ENCODE assay signal across 10 cellular contexts in genomic region chr10:21509391-21510217, GRCh38. TPM values are rescaled to one million over a fixed set of nuclear protein-coding genes. Genes with fewer than 3 reads are reported as not detected.
DNase-seq lines count a peak whose midpoint lies in the region; ATAC-seq, FAIRE-seq and TF ChIP-seq lines count a peak whose summit lies in the region.
"Had no signal": no experiment of that assay in that cellular context is flagged by ENCODE, and none has a peak within 500 bp of the region (broad histone marks: within the 10 kb centered on the region; RNA-seq: fewer than 3 reads in every experiment).

No MANE protein-coding gene starts in this region.

- H3K27me3 ChIP-seq in HUES6 (ENCODE audit: control insufficient read depth, insufficient read depth, low read length): peaks cover 29% of the 10 kb centered on the region
- no peaks in the 10 kb centered on the region for H3K27me3 ChIP-seq in right lobe of liver
- peaks cover 0 to 40% (median 27%) of the 10 kb centered on the region in 3 donors for H3K27me3 ChIP-seq in stomach
- no peaks in the 10 kb centered on the region for H3K27me3 ChIP-seq in SJCRH30

- H3K9me3 ChIP-seq in HUES6 (ENCODE audit: control insufficient read depth, insufficient read depth, low read depth, low read length) (no peaks in the 10 kb centered on the region), right lobe of liver (no peaks in the 10 kb centered on the region), stomach (no peaks in the 10 kb centered on the region), SJCRH30 (replicated peaks) (no peaks in the 10 kb centered on the region)

- peak overlapping the region; percentile 49 for H3K4me3 ChIP-seq in HUES6 (ENCODE audit: low read depth, low read length)
- peak overlapping the region; percentile 20 for H3K4me3 ChIP-seq in epithelial cell of esophagus (ENCODE audit: low read length)
- H3K4me3 ChIP-seq in right lobe of liver: peak overlapping the region; percentile 39 to 69 (median 59)
- peak overlapping the region; percentile 37 to 45 (median 42) for H3K4me3 ChIP-seq in stomach
- no peak overlapping the region for H3K4me3 ChIP-seq in SJCRH30

- DNase-seq in epithelial cell of esophagus (ENCODE audit: low read depth) (no peak), right lobe of liver (peak; percentile 59 to 80 (median 77)), stomach (no peak), GM12891 (ENCODE audit: insufficient read length, low spot score) (no peak), SJCRH30 (no peak)
- no peak for DNase-seq in activated CD4-positive, alpha-beta T cell treated with anti-CD3 and anti-CD28 coated beads, Interleukin-2, amount 50 U/mL, for 48 hours
- no peak for DNase-seq in effector memory CD8-positive, alpha-beta T cell
- DNase-seq: NCI-H774, T-helper 9 cell had no signal

- TF ChIP-seq POLR2A in right lobe of liver (IDR thresholded peaks at IDR 0.05): no peak
- TF ChIP-seq POLR2A in stomach (IDR thresholded peaks at IDR 0.05): no peak
- no peak for TF ChIP-seq POLR2A in GM12891 (IDR thresholded peaks at IDR 0.05; ENCODE audit: low read depth, low read length)

- H3K36me3 ChIP-seq in HUES6 (ENCODE audit: control insufficient read depth, insufficient read depth, low read length) (no peaks in the 10 kb centered on the region), right lobe of liver (no peaks in the 10 kb centered on the region), stomach (no peaks in the 10 kb centered on the region), SJCRH30 (no peaks in the 10 kb centered on the region)

- H3K9me3 Mint-ChIP-seq in effector memory CD8-positive, alpha-beta T cell: no peaks in the 10 kb centered on the region

- WGBS in right lobe of liver (ENCODE audit: insufficient coverage, low coverage, low lambda C conversion rate, missing lambda C conversion rate): 44% methylated on average over 27 of the region's 55 CpGs
- WGBS in stomach, 5 donors: 70 to 78% (median 74%) methylated on average over 48 to 55 of the region's 55 CpGs

- peak overlapping the region; percentile 92 for H3K9ac ChIP-seq in HUES6 (ENCODE audit: low read length)

- H3K36me3 Mint-ChIP-seq in effector memory CD8-positive, alpha-beta T cell (ENCODE audit: insufficient read depth): no peaks in the 10 kb centered on the region

- peak; percentile 56 to 69 (median 66) for ATAC-seq in right lobe of liver
- no peak for ATAC-seq in effector memory CD8-positive, alpha-beta T cell (replicated peaks)

- TF ChIP-seq CTCF in epithelial cell of esophagus (IDR thresholded peaks at IDR 0.05; ENCODE audit: insufficient read depth, low read depth, low read length, missing control alignments): no peak
- no peak for TF ChIP-seq CTCF in right lobe of liver (IDR thresholded peaks at IDR 0.05)
- no peak for TF ChIP-seq CTCF in stomach (IDR thresholded peaks at IDR 0.05)

- no peak overlapping the region for H3K27ac Mint-ChIP-seq in effector memory CD8-positive, alpha-beta T cell

- FAIRE-seq in GM12891 (lab: Jason Lieb, UNC): no peak

- H3K27ac ChIP-seq in HUES6 (ENCODE audit: low read depth, low read length): peak overlapping the region; percentile 90
- H3K27ac ChIP-seq in right lobe of liver: peak overlapping the region; percentile 79 to 96 (median 94)
- H3K27ac ChIP-seq in stomach: peak overlapping the region in 4 of 5 donors; percentile 41 to 78 (median 66)
- no peak overlapping the region for H3K27ac ChIP-seq in SJCRH30

- TF ChIP-seq EP300 in stomach (IDR thresholded peaks at IDR 0.05): no peak

- peaks cover 46 to 68% of the 10 kb centered on the region in 2 donors for H3K27me3 Mint-ChIP-seq in effector memory CD8-positive, alpha-beta T cell

- intact Hi-C loops in right lobe of liver (cut with DNase I) (no loop called here), stomach (cut with DNase I; ENCODE audit: low total_unique reads) (no loop called here)

- no peak overlapping the region for H3K4me3 Mint-ChIP-seq in effector memory CD8-positive, alpha-beta T cell

- H3K4me1 ChIP-seq in HUES6 (ENCODE audit: control insufficient read depth, insufficient read depth, low read length) (peaks cover 70% of the 10 kb centered on the region), right lobe of liver (peaks cover 0 to 55% (median 20%) of the 10 kb centered on the region in 4 donors), stomach (peaks cover 0 to 17% (median 4%) of the 10 kb centered on the region in 4 donors), SJCRH30 (no peaks in the 10 kb centered on the region)

- peaks cover 0 to 2% of the 10 kb centered on the region in 2 donors for H3K4me1 Mint-ChIP-seq in effector memory CD8-positive, alpha-beta T cell (ENCODE audit: low read depth in 2 of 2)

TF ChIP-seq in GM12891, 5 proteins besides CTCF, POLR2A, EP300 and RAD21:
- no peak for TF ChIP-seq POU2F2 (IDR thresholded peaks at IDR 0.05; ENCODE audit: low read depth, low read length)
- no peak for TF ChIP-seq SPI1 (IDR thresholded peaks at IDR 0.05; ENCODE audit: low read depth, low read length)
- no peak for TF ChIP-seq POLR2AphosphoS5 (IDR thresholded peaks at IDR 0.05; ENCODE audit: low read depth, low read length)
- TF ChIP-seq PAX5 (IDR thresholded peaks at IDR 0.05; ENCODE audit: insufficient read depth, low read length, severe bottlenecking): no peak
- no peak for TF ChIP-seq TAF1 (IDR thresholded peaks at IDR 0.05; ENCODE audit: low read depth, low read length)

RNA-seq across cellular contexts. Expression of gene SKIDA1, which starts 15.9 kb away (rescaled TPM):
- total RNA-seq in right lobe of liver (1 to 10 TPM in 5 of 6 experiments, under 1 TPM in 1; 0.31 to 3.9 (median 2.1) TPM), stomach (1 to 10 TPM in 2 of 5 donors, under 1 TPM in 2, not detected in 1; under 0.01 to 2.7 (median 0.95) TPM)
- under 1 TPM; 0.06 to 0.45 (median 0.15) TPM for polyA plus RNA-seq in stomach
- polyA plus RNA-seq in GM12891 (2012; ENCODE audit: low read depth, missing spikeins): 0.10 TPM
- 1.4 and 1.8 TPM in 2 replicates for total RNA-seq in SJCRH30 (2014; rRNA removed; shearing (Covaris generic))

RNA-seq across cellular contexts. Expression of gene MLLT10, which starts 24.4 kb away (rescaled TPM):
- total RNA-seq in right lobe of liver (10 to 100 TPM; 15.8 to 49.4 (median 20.1) TPM), stomach (10 to 100 TPM; 22.2 to 76.9 (median 34.4) TPM)
- polyA plus RNA-seq in stomach: 10 to 100 TPM; 12.8 to 22.1 (median 13.7) TPM
- polyA plus RNA-seq in GM12891 (2012; ENCODE audit: low read depth, missing spikeins): 20.4 TPM
- total RNA-seq in SJCRH30 (2014; rRNA removed; shearing (Covaris generic)): 34.1 and 39.3 TPM in 2 replicates

Comparison
In these comparisons a context has a peak if more than half of its experiments do, and no peak if none do; other contexts are left out.
1. DNase-seq: peak in right lobe of liver (3 of 3); none in epithelial cell of esophagus (single experiment), stomach (single experiment), GM12891 (single experiment), activated CD4-positive, alpha-beta T cell treated with anti-CD3 and anti-CD28 coated beads, Interleukin-2, amount 50 U/mL, for 48 hours (0 of 2), SJCRH30 (0 of 2) and effector memory CD8-positive, alpha-beta T cell (0 of 3).